In the genomic region with DNA sequence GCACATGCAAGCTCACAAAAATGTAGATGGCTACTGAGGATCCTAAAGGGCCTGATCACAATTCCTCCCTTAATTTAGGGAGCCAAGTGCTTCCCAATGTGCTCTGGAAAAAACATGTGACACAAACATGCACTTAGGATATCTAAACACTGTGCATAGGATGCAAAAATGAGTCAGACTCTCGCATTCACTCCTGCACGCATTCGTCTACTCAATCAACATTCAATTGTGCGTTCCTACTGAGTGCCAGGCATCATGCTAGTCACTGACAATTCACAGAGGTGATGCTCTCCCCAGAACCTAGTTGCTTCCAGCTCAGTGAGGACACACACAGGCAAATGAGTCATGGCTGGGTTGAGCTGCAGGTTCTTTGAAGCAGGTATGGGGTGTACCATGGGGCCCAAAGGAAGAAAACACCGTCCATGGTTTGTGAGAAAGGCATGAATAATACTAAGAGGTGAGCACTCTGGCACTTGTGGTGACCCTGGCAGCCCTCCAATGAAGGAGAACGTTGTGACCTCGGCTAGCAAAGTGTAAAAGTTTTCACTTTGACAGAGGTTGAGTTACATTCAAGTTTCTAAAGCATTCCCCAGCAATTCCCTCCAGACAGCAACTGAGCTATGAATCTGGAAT, we compare ENCODE assay signal across 16 cellular contexts.
DNase-seq lines count a peak whose midpoint lies in the region; ATAC-seq, FAIRE-seq and TF ChIP-seq lines count a peak whose summit lies in the region.
"Had no signal": no experiment of that assay in that cellular context is flagged by ENCODE, and none has a peak within 500 bp of the region (broad histone marks: within the 10 kb centered on the region; RNA-seq: fewer than 3 reads in every experiment).

No MANE protein-coding gene starts in this region.

- no peaks in the 10 kb centered on the region for H3K4me1 Mint-ChIP-seq in activated CD8-positive, alpha-beta T cell treated with anti-CD3 and anti-CD28 coated beads for 36 hours (ENCODE audit: low read depth)
- H3K4me1 Mint-ChIP-seq in activated CD8-positive, alpha-beta T cell treated with anti-CD3 and anti-CD28 coated beads, Interleukin-2, amount 10 ng/mL, durations not matched to agents 7 days and 5 days (ENCODE audit: low read depth) = no peaks in the 10 kb centered on the region
- no peaks in the 10 kb centered on the region for H3K4me1 Mint-ChIP-seq in stimulated activated naive B cell treated with anti-CD40 and anti-IgM and Interleukin-4, amounts not matched to agents 10 μg/mL and 1 μg/mL and 100 μg/mL, for 72 hours
- H3K4me1 Mint-ChIP-seq: IgD-negative memory B cell had no signal

- WGBS in small intestine, 3 donors = 50 to 56% (median 56%) methylated on average over 7 of the region's 7 CpGs
- 66 to 74% methylated on average over 7 of the region's 7 CpGs for WGBS in lower leg skin, 2 donors

- no peak overlapping the region for H3K27ac Mint-ChIP-seq in activated CD8-positive, alpha-beta T cell treated with anti-CD3 and anti-CD28 coated beads for 36 hours
- no peak overlapping the region for H3K27ac Mint-ChIP-seq in activated CD8-positive, alpha-beta T cell treated with anti-CD3 and anti-CD28 coated beads, Interleukin-2, amount 10 ng/mL, durations not matched to agents 7 days and 5 days
- no peak overlapping the region for H3K27ac Mint-ChIP-seq in stimulated activated naive B cell treated with anti-CD40 and anti-IgM and Interleukin-4, amounts not matched to agents 10 μg/mL and 1 μg/mL and 100 μg/mL, for 72 hours
- H3K27ac Mint-ChIP-seq: IgD-negative memory B cell had no signal

- H3K27me3 ChIP-seq in breast epithelium (no peaks in the 10 kb centered on the region), small intestine (ENCODE audit: control insufficient read depth in 2 of 2, insufficient read depth in 2 of 2, low read length in 2 of 2) (no peaks in the 10 kb centered on the region), WERI-Rb-1 (ENCODE audit: insufficient read depth, low read depth, severe bottlenecking) (no peaks in the 10 kb centered on the region)
- H3K27me3 ChIP-seq: cardiac muscle cell, neutrophil had no signal

- H3K27ac ChIP-seq in breast epithelium = peak overlapping the region; percentile 80
- H3K27ac ChIP-seq in small intestine (ENCODE audit: low read depth in 1 of 2, low read length in 1 of 2) = no peak overlapping the region
- H3K27ac ChIP-seq in WERI-Rb-1 = no peak overlapping the region
- H3K27ac ChIP-seq: cardiac muscle cell, neutrophil had no signal

- H3K9me3 Mint-ChIP-seq in activated CD8-positive, alpha-beta T cell treated with anti-CD3 and anti-CD28 coated beads for 36 hours = no peaks in the 10 kb centered on the region
- no peaks in the 10 kb centered on the region for H3K9me3 Mint-ChIP-seq in activated CD8-positive, alpha-beta T cell treated with anti-CD3 and anti-CD28 coated beads, Interleukin-2, amount 10 ng/mL, durations not matched to agents 7 days and 5 days (ENCODE audit: insufficient read depth)
- H3K9me3 Mint-ChIP-seq in stimulated activated naive B cell treated with anti-CD40 and anti-IgM and Interleukin-4, amounts not matched to agents 10 μg/mL and 1 μg/mL and 100 μg/mL, for 72 hours = peaks cover 0 to 1% of the 10 kb centered on the region in 2 donors
- H3K9me3 Mint-ChIP-seq: IgD-negative memory B cell had no signal

- no peaks in the 10 kb centered on the region for H3K36me3 Mint-ChIP-seq in activated CD8-positive, alpha-beta T cell treated with anti-CD3 and anti-CD28 coated beads for 36 hours (ENCODE audit: low read depth)
- H3K36me3 Mint-ChIP-seq in activated CD8-positive, alpha-beta T cell treated with anti-CD3 and anti-CD28 coated beads, Interleukin-2, amount 10 ng/mL, durations not matched to agents 7 days and 5 days (ENCODE audit: low read depth) = no peaks in the 10 kb centered on the region
- H3K36me3 Mint-ChIP-seq in stimulated activated naive B cell treated with anti-CD40 and anti-IgM and Interleukin-4, amounts not matched to agents 10 μg/mL and 1 μg/mL and 100 μg/mL, for 72 hours = no peaks in the 10 kb centered on the region

- H3K4me3 ChIP-seq in breast epithelium (no peak overlapping the region), small intestine (ENCODE audit: low read depth in 1 of 2, low read length in 2 of 2) (no peak overlapping the region), WERI-Rb-1 (ENCODE audit: low read depth, low read length) (no peak overlapping the region), lower leg skin (ENCODE audit: low read depth, poor library complexity, severe bottlenecking) (no peak overlapping the region)
- H3K4me3 ChIP-seq: cardiac muscle cell had no signal

- H3K4me1 ChIP-seq in breast epithelium (peaks cover 0 to 8% of the 10 kb centered on the region in 2 donors), small intestine (ENCODE audit: control insufficient read depth in 2 of 2, insufficient read depth in 1 of 2, low read depth in 1 of 2, low read length in 1 of 2) (peaks cover 2 to 7% of the 10 kb centered on the region in 2 donors)

- H3K36me3 ChIP-seq in breast epithelium (no peaks in the 10 kb centered on the region), small intestine (ENCODE audit: control insufficient read depth in 2 of 2, insufficient read depth in 2 of 2, low read length in 2 of 2) (no peaks in the 10 kb centered on the region), WERI-Rb-1 (no peaks in the 10 kb centered on the region)
- H3K36me3 ChIP-seq: cardiac muscle cell, neutrophil had no signal

- no peak for FAIRE-seq in small intestine (lab: Jason Lieb, UNC)
- FAIRE-seq: islet of Langerhans had no signal

- intact Hi-C loops in activated CD8-positive, alpha-beta T cell treated with anti-CD3 and anti-CD28 coated beads for 36 hours (cut with micrococcal nuclease) = no loop called here
- intact Hi-C loops in breast epithelium (cut with DNase I; ENCODE audit: low total_unique reads) (no loop called here), lower leg skin (cut with DNase I; ENCODE audit: low total_unique reads) (no loop called here)

- H3K9me3 ChIP-seq in breast epithelium = no peaks in the 10 kb centered on the region
- no peaks in the 10 kb centered on the region for H3K9me3 ChIP-seq in small intestine (ENCODE audit: control insufficient read depth, low read depth)
- H3K9me3 ChIP-seq in WERI-Rb-1 (ENCODE audit: severe bottlenecking) = no peaks in the 10 kb centered on the region
- H3K9me3 ChIP-seq: neutrophil had no signal

- peak; percentile 70 for ATAC-seq in activated CD8-positive, alpha-beta T cell treated with anti-CD3 and anti-CD28 coated beads for 36 hours
- ATAC-seq in activated CD8-positive, alpha-beta T cell treated with anti-CD3 and anti-CD28 coated beads, Interleukin-2, amount 10 ng/mL, durations not matched to agents 7 days and 5 days = no peak
- ATAC-seq in HG02870 (IDR thresholded peaks at IDR 0.05; ENCODE audit: unreplicated experiment) = peak; percentile 58
- ATAC-seq in stimulated activated naive B cell treated with anti-CD40 and anti-IgM and Interleukin-4, amounts not matched to agents 10 μg/mL and 1 μg/mL and 100 μg/mL, for 72 hours (replicated peaks) = no peak

- TF ChIP-seq POLR2A in breast epithelium (IDR thresholded peaks at IDR 0.05) (no peak), lower leg skin (IDR thresholded peaks at IDR 0.05) (no peak)

- POLR2A ChIA-PET in activated CD8-positive, alpha-beta T cell treated with anti-CD3 and anti-CD28 coated beads for 36 hours (lab: Charles Lee) = no interaction called here
- POLR2A ChIA-PET in activated CD8-positive, alpha-beta T cell treated with anti-CD3 and anti-CD28 coated beads, Interleukin-2, amount 10 ng/mL, durations not matched to agents 7 days and 5 days (lab: Charles Lee) = no interaction called here

- peak; percentile 32 for DNase-seq in activated CD8-positive, alpha-beta T cell treated with anti-CD3 and anti-CD28 coated beads for 36 hours
- no peak for DNase-seq in activated CD8-positive, alpha-beta T cell treated with anti-CD3 and anti-CD28 coated beads, Interleukin-2, amount 10 ng/mL, durations not matched to agents 7 days and 5 days
- peak in 1 of 2 donors; percentile 35 for DNase-seq in breast epithelium (ENCODE audit: low spot score in 2 of 2)
- DNase-seq in small intestine = peak; percentile 33
- no peak for DNase-seq in stimulated activated naive B cell treated with anti-CD40 and anti-IgM and Interleukin-4, amounts not matched to agents 10 μg/mL and 1 μg/mL and 100 μg/mL, for 72 hours
- no peak for DNase-seq in WERI-Rb-1
- no peak for DNase-seq in lower leg skin (ENCODE audit: low spot score in 2 of 2)
- DNase-seq: ACHN, DMS 273 treated with DMSO at 0.1 percent for 48 hours, NCI-H2081, T1000 had no signal

- no peak overlapping the region for H3K4me3 Mint-ChIP-seq in activated CD8-positive, alpha-beta T cell treated with anti-CD3 and anti-CD28 coated beads for 36 hours
- H3K4me3 Mint-ChIP-seq in activated CD8-positive, alpha-beta T cell treated with anti-CD3 and anti-CD28 coated beads, Interleukin-2, amount 10 ng/mL, durations not matched to agents 7 days and 5 days = no peak overlapping the region
- H3K4me3 Mint-ChIP-seq in stimulated activated naive B cell treated with anti-CD40 and anti-IgM and Interleukin-4, amounts not matched to agents 10 μg/mL and 1 μg/mL and 100 μg/mL, for 72 hours = no peak overlapping the region
- H3K4me3 Mint-ChIP-seq: IgD-negative memory B cell had no signal

- no peak for TF ChIP-seq CTCF in activated CD8-positive, alpha-beta T cell treated with anti-CD3 and anti-CD28 coated beads for 36 hours (IDR thresholded peaks at IDR 0.05)
- TF ChIP-seq CTCF in breast epithelium (IDR thresholded peaks at IDR 0.05) (no peak), WERI-Rb-1 (IDR thresholded peaks at IDR 0.05; ENCODE audit: low read depth, low read length) (no peak), lower leg skin (IDR thresholded peaks at IDR 0.05) (no peak)

- no peaks in the 10 kb centered on the region for H3K27me3 Mint-ChIP-seq in activated CD8-positive, alpha-beta T cell treated with anti-CD3 and anti-CD28 coated beads for 36 hours
- H3K27me3 Mint-ChIP-seq in activated CD8-positive, alpha-beta T cell treated with anti-CD3 and anti-CD28 coated beads, Interleukin-2, amount 10 ng/mL, durations not matched to agents 7 days and 5 days (ENCODE audit: low read depth) = peaks cover 9% of the 10 kb centered on the region
- peaks cover 0 to 4% of the 10 kb centered on the region in 2 donors for H3K27me3 Mint-ChIP-seq in stimulated activated naive B cell treated with anti-CD40 and anti-IgM and Interleukin-4, amounts not matched to agents 10 μg/mL and 1 μg/mL and 100 μg/mL, for 72 hours
- H3K27me3 Mint-ChIP-seq: IgD-negative memory B cell had no signal

- CTCF ChIA-PET in activated CD8-positive, alpha-beta T cell treated with anti-CD3 and anti-CD28 coated beads for 36 hours (lab: Charles Lee) = interaction anchor here (0.6 to 1.2 kb wide), 3 partner anchors 14 to 310 kb away, joined by 3 read pairs; no protein-coding TSS in a partner anchor
- CTCF ChIA-PET in activated CD8-positive, alpha-beta T cell treated with anti-CD3 and anti-CD28 coated beads, Interleukin-2, amount 10 ng/mL, durations not matched to agents 7 days and 5 days (lab: Charles Lee) = no interaction called here

Comparison
In these comparisons a context has a peak if more than half of its experiments do, and no peak if none do; other contexts are left out.
1. ATAC-seq: peak in activated CD8-positive, alpha-beta T cell treated with anti-CD3 and anti-CD28 coated beads for 36 hours (single experiment) and HG02870 (single experiment); none in activated CD8-positive, alpha-beta T cell treated with anti-CD3 and anti-CD28 coated beads, Interleukin-2, amount 10 ng/mL, durations not matched to agents 7 days and 5 days (single experiment) and stimulated activated naive B cell treated with anti-CD40 and anti-IgM and Interleukin-4, amounts not matched to agents 10 μg/mL and 1 μg/mL and 100 μg/mL, for 72 hours (0 of 2).
2. DNase-seq: peak in activated CD8-positive, alpha-beta T cell treated with anti-CD3 and anti-CD28 coated beads for 36 hours (single experiment) and small intestine (single experiment); none in activated CD8-positive, alpha-beta T cell treated with anti-CD3 and anti-CD28 coated beads, Interleukin-2, amount 10 ng/mL, durations not matched to agents 7 days and 5 days (single experiment), stimulated activated naive B cell treated with anti-CD40 and anti-IgM and Interleukin-4, amounts not matched to agents 10 μg/mL and 1 μg/mL and 100 μg/mL, for 72 hours (single experiment), WERI-Rb-1 (single experiment) and lower leg skin (0 of 2).
3. H3K27ac ChIP-seq: peak in breast epithelium (2 of 2); none in small intestine (0 of 2) and WERI-Rb-1 (single experiment).